ENCODE assay signal across 7 cellular contexts in the genomic region with DNA sequence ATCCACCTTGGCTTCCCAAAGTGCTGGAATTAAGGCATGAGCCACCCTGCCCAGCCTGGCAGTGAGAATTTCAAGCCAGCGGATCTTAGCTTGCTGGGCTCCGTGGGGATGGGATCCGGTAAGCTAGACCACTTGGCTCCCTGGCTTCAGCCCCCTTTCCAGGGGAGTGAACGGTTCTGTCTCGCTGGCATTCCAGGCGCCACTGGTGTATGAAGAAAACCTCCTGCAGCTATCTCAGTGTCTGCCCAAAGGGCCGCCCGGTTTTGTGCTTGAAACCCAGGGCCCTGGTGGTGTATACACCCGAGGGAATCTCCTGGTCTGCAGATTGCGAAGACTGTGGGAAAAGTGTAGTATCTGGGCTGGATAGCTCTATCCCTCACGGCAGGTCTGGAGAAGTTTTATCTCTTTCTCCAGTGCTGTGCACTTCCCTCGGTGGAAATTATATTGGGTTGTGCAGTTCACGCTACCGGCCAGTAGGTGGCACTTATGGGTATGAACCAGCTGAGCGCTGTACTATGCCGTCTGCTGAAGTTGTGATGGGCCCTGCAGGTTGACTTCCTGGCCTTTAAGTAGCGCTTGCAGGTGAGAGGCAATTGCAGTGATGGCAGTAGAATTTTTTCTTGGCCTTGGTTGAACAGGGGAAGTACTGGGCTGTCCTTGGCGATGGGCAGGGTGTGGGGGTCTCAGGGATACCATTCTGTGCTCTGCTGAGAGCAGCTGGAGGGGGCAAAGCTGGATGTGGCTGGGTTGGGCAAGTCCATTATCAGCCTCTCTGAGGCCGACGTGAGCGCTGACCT.
DNase-seq lines count a peak whose midpoint lies in the region; ATAC-seq and TF ChIP-seq lines count a peak whose summit lies in the region.

No MANE protein-coding gene starts in this region.

- H3K27me3 ChIP-seq in SU-DHL-6 (ENCODE audit: low read length) (no peaks in the 10 kb centered on the region), brain microvascular endothelial cell (replicated peaks) (no peaks in the 10 kb centered on the region)

- H3K9me2 ChIP-seq in SU-DHL-6 (replicated peaks; ENCODE audit: insufficient read depth, low read length): no peaks in the 10 kb centered on the region

- peak; percentile 99 for ATAC-seq in GM21515 (IDR thresholded peaks at IDR 0.05; ENCODE audit: unreplicated experiment)
- ATAC-seq in HG03571 (IDR thresholded peaks at IDR 0.05; ENCODE audit: unreplicated experiment): peak; percentile 99

- in situ Hi-C loops in brain microvascular endothelial cell (cut with HindIII; ENCODE audit: low pct_ligation_motif_present, low sequenced_read_pairs): no loop called here

- H3F3A ChIP-seq in SU-DHL-6 (ENCODE audit: insufficient read depth): no peaks in the 10 kb centered on the region

- TF ChIP-seq CTCF in GM12864 (IDR thresholded peaks at IDR 0.05; ENCODE audit: low read depth, low read length, missing control alignments) (peak; percentile 92), SU-DHL-6 (IDR thresholded peaks at IDR 0.05; ENCODE audit: insufficient read depth, low read length, poor library complexity, severe bottlenecking) (peak; percentile 67), brain microvascular endothelial cell (IDR thresholded peaks at IDR 0.05; ENCODE audit: low read depth, low read length, missing control alignments) (peak; percentile 90)

- H3K79me2 ChIP-seq in SU-DHL-6 (ENCODE audit: insufficient read depth, low read length): no peaks in the 10 kb centered on the region

- DNase-seq in GM12864 (ENCODE audit: low read depth) (peak; percentile 25), brain microvascular endothelial cell (peak; percentile 61), kidney tubule cell (ENCODE audit: low spot score) (peak; percentile 63)
- peak; percentile 28 to 29 for DNase-seq in stimulated activated CD8-positive, alpha-beta memory T cell treated with anti-CD3 and anti-CD28 coated beads, Interleukin-15, amount 100 ng/mL, for 48 hours (ENCODE audit: low read depth in 2 of 2)

- no peak overlapping the region for H2AFZ ChIP-seq in SU-DHL-6 (ENCODE audit: low read depth, low read length, severe bottlenecking)

- no peak overlapping the region for H3K4me2 ChIP-seq in SU-DHL-6 (ENCODE audit: low read depth, low read length, poor library complexity, severe bottlenecking)

- H3K36me3 ChIP-seq in SU-DHL-6 (ENCODE audit: low read length) (no peaks in the 10 kb centered on the region), brain microvascular endothelial cell (replicated peaks) (no peaks in the 10 kb centered on the region)

- no peaks in the 10 kb centered on the region for H4K20me1 ChIP-seq in SU-DHL-6 (ENCODE audit: low read depth, low read length)

- no peak overlapping the region for H3K9ac ChIP-seq in SU-DHL-6 (ENCODE audit: low read length)

- no peaks in the 10 kb centered on the region for H3K9me3 ChIP-seq in SU-DHL-6 (ENCODE audit: insufficient read depth, low read length)

- H3K27ac ChIP-seq in SU-DHL-6 (ENCODE audit: low read depth, low read length) (no peak overlapping the region), brain microvascular endothelial cell (no peak overlapping the region)

- H3K4me3 ChIP-seq in GM12864 (ENCODE audit: low read depth, low read length) (no peak overlapping the region), SU-DHL-6 (ENCODE audit: insufficient read depth, low read length, poor library complexity, severe bottlenecking) (no peak overlapping the region), brain microvascular endothelial cell (ENCODE audit: low read depth, low read length) (no peak overlapping the region)
